In the genomic region with DNA sequence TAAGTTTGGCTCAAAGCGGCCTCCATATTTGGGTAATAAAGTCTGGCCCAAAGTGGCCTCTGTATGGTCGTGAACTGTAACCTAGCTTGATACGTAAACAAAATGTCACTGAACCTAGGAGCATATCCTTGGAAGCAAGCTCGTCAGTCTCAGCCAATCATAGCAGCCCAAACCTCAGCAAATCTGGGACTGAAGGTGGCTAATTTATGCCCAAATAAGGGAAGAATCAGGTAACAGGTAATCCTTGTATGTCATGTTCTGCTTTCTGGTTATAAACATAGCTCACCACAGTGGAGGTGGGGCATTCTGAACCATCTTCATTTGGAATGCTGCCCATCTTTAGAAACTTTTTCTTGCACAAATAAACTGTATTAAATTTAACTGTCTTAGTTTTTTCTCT, we compare ENCODE assay signal across 1 cellular context.
TF ChIP-seq lines count a peak whose summit lies in the region.

No MANE protein-coding gene starts in this region.

TF ChIP-seq in H1, 55 proteins besides CTCF, POLR2A, EP300 and RAD21 (continued from another document):
- TF ChIP-seq, protein P1, sequence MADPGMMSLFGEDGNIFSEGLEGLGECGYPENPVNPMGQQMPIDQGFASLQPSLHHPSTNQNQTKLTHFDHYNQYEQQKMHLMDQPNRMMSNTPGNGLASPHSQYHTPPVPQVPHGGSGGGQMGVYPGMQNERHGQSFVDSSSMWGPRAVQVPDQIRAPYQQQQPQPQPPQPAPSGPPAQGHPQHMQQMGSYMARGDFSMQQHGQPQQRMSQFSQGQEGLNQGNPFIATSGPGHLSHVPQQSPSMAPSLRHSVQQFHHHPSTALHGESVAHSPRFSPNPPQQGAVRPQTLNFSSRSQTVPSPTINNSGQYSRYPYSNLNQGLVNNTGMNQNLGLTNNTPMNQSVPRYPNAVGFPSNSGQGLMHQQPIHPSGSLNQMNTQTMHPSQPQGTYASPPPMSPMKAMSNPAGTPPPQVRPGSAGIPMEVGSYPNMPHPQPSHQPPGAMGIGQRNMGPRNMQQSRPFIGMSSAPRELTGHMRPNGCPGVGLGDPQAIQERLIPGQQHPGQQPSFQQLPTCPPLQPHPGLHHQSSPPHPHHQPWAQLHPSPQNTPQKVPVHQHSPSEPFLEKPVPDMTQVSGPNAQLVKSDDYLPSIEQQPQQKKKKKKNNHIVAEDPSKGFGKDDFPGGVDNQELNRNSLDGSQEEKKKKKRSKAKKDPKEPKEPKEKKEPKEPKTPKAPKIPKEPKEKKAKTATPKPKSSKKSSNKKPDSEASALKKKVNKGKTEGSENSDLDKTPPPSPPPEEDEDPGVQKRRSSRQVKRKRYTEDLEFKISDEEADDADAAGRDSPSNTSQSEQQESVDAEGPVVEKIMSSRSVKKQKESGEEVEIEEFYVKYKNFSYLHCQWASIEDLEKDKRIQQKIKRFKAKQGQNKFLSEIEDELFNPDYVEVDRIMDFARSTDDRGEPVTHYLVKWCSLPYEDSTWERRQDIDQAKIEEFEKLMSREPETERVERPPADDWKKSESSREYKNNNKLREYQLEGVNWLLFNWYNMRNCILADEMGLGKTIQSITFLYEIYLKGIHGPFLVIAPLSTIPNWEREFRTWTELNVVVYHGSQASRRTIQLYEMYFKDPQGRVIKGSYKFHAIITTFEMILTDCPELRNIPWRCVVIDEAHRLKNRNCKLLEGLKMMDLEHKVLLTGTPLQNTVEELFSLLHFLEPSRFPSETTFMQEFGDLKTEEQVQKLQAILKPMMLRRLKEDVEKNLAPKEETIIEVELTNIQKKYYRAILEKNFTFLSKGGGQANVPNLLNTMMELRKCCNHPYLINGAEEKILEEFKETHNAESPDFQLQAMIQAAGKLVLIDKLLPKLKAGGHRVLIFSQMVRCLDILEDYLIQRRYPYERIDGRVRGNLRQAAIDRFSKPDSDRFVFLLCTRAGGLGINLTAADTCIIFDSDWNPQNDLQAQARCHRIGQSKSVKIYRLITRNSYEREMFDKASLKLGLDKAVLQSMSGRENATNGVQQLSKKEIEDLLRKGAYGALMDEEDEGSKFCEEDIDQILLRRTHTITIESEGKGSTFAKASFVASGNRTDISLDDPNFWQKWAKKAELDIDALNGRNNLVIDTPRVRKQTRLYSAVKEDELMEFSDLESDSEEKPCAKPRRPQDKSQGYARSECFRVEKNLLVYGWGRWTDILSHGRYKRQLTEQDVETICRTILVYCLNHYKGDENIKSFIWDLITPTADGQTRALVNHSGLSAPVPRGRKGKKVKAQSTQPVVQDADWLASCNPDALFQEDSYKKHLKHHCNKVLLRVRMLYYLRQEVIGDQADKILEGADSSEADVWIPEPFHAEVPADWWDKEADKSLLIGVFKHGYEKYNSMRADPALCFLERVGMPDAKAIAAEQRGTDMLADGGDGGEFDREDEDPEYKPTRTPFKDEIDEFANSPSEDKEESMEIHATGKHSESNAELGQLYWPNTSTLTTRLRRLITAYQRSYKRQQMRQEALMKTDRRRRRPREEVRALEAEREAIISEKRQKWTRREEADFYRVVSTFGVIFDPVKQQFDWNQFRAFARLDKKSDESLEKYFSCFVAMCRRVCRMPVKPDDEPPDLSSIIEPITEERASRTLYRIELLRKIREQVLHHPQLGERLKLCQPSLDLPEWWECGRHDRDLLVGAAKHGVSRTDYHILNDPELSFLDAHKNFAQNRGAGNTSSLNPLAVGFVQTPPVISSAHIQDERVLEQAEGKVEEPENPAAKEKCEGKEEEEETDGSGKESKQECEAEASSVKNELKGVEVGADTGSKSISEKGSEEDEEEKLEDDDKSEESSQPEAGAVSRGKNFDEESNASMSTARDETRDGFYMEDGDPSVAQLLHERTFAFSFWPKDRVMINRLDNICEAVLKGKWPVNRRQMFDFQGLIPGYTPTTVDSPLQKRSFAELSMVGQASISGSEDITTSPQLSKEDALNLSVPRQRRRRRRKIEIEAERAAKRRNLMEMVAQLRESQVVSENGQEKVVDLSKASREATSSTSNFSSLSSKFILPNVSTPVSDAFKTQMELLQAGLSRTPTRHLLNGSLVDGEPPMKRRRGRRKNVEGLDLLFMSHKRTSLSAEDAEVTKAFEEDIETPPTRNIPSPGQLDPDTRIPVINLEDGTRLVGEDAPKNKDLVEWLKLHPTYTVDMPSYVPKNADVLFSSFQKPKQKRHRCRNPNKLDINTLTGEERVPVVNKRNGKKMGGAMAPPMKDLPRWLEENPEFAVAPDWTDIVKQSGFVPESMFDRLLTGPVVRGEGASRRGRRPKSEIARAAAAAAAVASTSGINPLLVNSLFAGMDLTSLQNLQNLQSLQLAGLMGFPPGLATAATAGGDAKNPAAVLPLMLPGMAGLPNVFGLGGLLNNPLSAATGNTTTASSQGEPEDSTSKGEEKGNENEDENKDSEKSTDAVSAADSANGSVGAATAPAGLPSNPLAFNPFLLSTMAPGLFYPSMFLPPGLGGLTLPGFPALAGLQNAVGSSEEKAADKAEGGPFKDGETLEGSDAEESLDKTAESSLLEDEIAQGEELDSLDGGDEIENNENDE (IDR thresholded peaks at IDR 0.05; ENCODE audit: insufficient replicate concordance, low read length), result no peak
